Comparison of ENCODE assay signal across 9 cellular contexts in the genomic region with DNA sequence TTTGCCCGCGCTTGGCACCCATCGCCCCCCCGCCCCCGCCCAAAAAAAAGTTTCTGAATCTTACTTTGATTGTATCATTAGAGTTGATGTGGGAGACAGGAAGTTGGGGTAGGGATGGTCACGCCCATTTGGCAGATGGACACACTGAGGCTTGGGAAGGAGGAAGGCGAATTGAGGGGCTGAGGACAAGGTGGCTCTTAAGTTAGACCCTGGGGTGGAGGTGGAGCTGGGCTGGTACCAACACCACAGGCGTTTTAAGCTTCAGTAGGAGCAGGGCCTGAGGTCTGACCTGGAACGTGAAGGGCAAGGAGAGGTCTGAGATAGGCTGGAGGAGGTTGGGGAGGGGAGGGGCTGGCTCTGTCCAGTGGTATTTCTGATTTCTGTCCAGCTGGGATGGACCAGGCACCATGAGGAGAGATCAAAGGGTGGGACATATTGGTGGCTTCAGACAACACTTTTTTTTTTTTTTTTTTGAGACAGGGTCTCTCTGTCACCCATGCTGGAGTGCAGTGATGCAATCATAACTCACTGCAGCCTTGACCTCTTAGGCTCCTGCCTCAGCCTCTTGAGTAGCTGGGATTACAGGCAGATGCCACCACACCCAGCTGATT. TPM values are rescaled to one million over a fixed set of nuclear protein-coding genes. Genes with fewer than 3 reads are reported as not detected.
DNase-seq lines count a peak whose midpoint lies in the region; ATAC-seq, FAIRE-seq and TF ChIP-seq lines count a peak whose summit lies in the region.
"Had no signal": no experiment of that assay in that cellular context is flagged by ENCODE, and none has a peak within 500 bp of the region (broad histone marks: within the 10 kb centered on the region; RNA-seq: fewer than 3 reads in every experiment).

No MANE protein-coding gene starts in this region.

- peak overlapping the region; percentile 71 for H3K9ac ChIP-seq in keratinocyte (ENCODE audit: control insufficient read depth, extremely low read depth, insufficient read depth, low read length)

- H3K27ac Mint-ChIP-seq in activated naive CD4-positive, alpha-beta T cell treated with anti-CD3 and anti-CD28 coated beads for 36 hours = peak overlapping the region; percentile 13
- H3K27ac Mint-ChIP-seq in activated naive CD4-positive, alpha-beta T cell treated with anti-CD3 and anti-CD28 coated beads, Interleukin-2, amount 50 U/mL, for 72 hours = peak overlapping the region in 1 of 2 donors; percentile 68
- no peak overlapping the region for H3K27ac Mint-ChIP-seq in activated CD4-positive, alpha-beta memory T cell treated with anti-CD3 and anti-CD28 coated beads, Interleukin-2, amount 10 ng/mL, durations not matched to agents 7 days and 5 days

- 25 to 28% methylated on average over 9 of the region's 9 CpGs for WGBS in tibial nerve, 2 donors

- H3K36me3 ChIP-seq in keratinocyte (ENCODE audit: control insufficient read depth in 2 of 2, extremely low read depth in 1 of 2, insufficient read depth in 2 of 2, low read length in 2 of 2) (peaks cover 0 to 4% of the 10 kb centered on the region in 2 experiments), tibial nerve (no peaks in the 10 kb centered on the region)

- H3K9me1 ChIP-seq in keratinocyte (ENCODE audit: control insufficient read depth, extremely low read depth, insufficient read depth, low read length) = no peaks in the 10 kb centered on the region

- H2AFZ ChIP-seq in keratinocyte (ENCODE audit: control insufficient read depth, low read length) = peak overlapping the region; percentile 67

- no peak for DNase-seq in activated naive CD4-positive, alpha-beta T cell treated with anti-CD3 and anti-CD28 coated beads for 36 hours
- DNase-seq in activated naive CD4-positive, alpha-beta T cell treated with anti-CD3 and anti-CD28 coated beads, Interleukin-2, amount 50 U/mL, for 72 hours (ENCODE audit: low spot score in 2 of 2) = no peak
- no peak for DNase-seq in activated CD4-positive, alpha-beta memory T cell treated with anti-CD3 and anti-CD28 coated beads, Interleukin-2, amount 10 ng/mL, durations not matched to agents 7 days and 5 days
- no peak for DNase-seq in keratinocyte (ENCODE audit: low read depth, low spot score)
- DNase-seq in tibial nerve (ENCODE audit: low spot score in 2 of 2) = no peak
- DNase-seq in globus pallidus (ENCODE audit: low spot score) = no peak
- no peak for DNase-seq in EL
- DNase-seq: HCEC 1CT had no signal

- H3K27me3 Mint-ChIP-seq in activated naive CD4-positive, alpha-beta T cell treated with anti-CD3 and anti-CD28 coated beads for 36 hours (ENCODE audit: low read depth) = no peaks in the 10 kb centered on the region
- H3K27me3 Mint-ChIP-seq in activated CD4-positive, alpha-beta memory T cell treated with anti-CD3 and anti-CD28 coated beads, Interleukin-2, amount 10 ng/mL, durations not matched to agents 7 days and 5 days = no peaks in the 10 kb centered on the region

- intact Hi-C loops in activated naive CD4-positive, alpha-beta T cell treated with anti-CD3 and anti-CD28 coated beads for 36 hours (cut with micrococcal nuclease) = no loop called here

- no peaks in the 10 kb centered on the region for H3K9me3 Mint-ChIP-seq in activated naive CD4-positive, alpha-beta T cell treated with anti-CD3 and anti-CD28 coated beads for 36 hours
- H3K9me3 Mint-ChIP-seq in activated naive CD4-positive, alpha-beta T cell treated with anti-CD3 and anti-CD28 coated beads, Interleukin-2, amount 50 U/mL, for 72 hours = no peaks in the 10 kb centered on the region
- no peaks in the 10 kb centered on the region for H3K9me3 Mint-ChIP-seq in activated CD4-positive, alpha-beta memory T cell treated with anti-CD3 and anti-CD28 coated beads, Interleukin-2, amount 10 ng/mL, durations not matched to agents 7 days and 5 days

- no peaks in the 10 kb centered on the region for H3K36me3 Mint-ChIP-seq in activated naive CD4-positive, alpha-beta T cell treated with anti-CD3 and anti-CD28 coated beads for 36 hours (ENCODE audit: low read depth)
- no peaks in the 10 kb centered on the region for H3K36me3 Mint-ChIP-seq in activated naive CD4-positive, alpha-beta T cell treated with anti-CD3 and anti-CD28 coated beads, Interleukin-2, amount 50 U/mL, for 72 hours
- H3K36me3 Mint-ChIP-seq in activated CD4-positive, alpha-beta memory T cell treated with anti-CD3 and anti-CD28 coated beads, Interleukin-2, amount 10 ng/mL, durations not matched to agents 7 days and 5 days (ENCODE audit: low read depth) = no peaks in the 10 kb centered on the region

- H3K4me2 ChIP-seq in keratinocyte (ENCODE audit: control insufficient read depth, extremely low read depth, insufficient read depth, low read depth, low read length) = peak overlapping the region; percentile 76

- CTCF ChIA-PET in activated naive CD4-positive, alpha-beta T cell treated with anti-CD3 and anti-CD28 coated beads for 36 hours (lab: Charles Lee) = interaction anchor here (0.6 to 32.9 kb wide), 6 partner anchors 18 to 437 kb away, joined by 3 to 992 read pairs (median 4); a partner anchor contains a TSS
- CTCF ChIA-PET in activated CD4-positive, alpha-beta memory T cell treated with anti-CD3 and anti-CD28 coated beads, Interleukin-2, amount 10 ng/mL, durations not matched to agents 7 days and 5 days (lab: Charles Lee) = interaction anchor here (0.6 to 30.8 kb wide), 9 partner anchors 15 to 167 kb away, joined by 3 to 957 read pairs (median 4); a partner anchor contains a TSS

- no peak for TF ChIP-seq CTCF in keratinocyte (optimal IDR thresholded peaks at IDR 0.05 in 1 of 3, IDR thresholded peaks at IDR 0.05 in 1 of 3, conservative IDR thresholded peaks at IDR 0.05 in 1 of 3; ENCODE audit: extremely low read depth in 1 of 3, insufficient read depth in 2 of 3, low read length in 3 of 3)
- TF ChIP-seq CTCF in tibial nerve (IDR thresholded peaks at IDR 0.05) = no peak

- POLR2A ChIA-PET in activated CD4-positive, alpha-beta memory T cell treated with anti-CD3 and anti-CD28 coated beads, Interleukin-2, amount 10 ng/mL, durations not matched to agents 7 days and 5 days (lab: Charles Lee) = interaction anchor here (0.9 to 28.1 kb wide), 4 partner anchors 8 to 39 kb away, joined by 3 to 1068 read pairs (median 4); a partner anchor contains a TSS

- H3K4me3 Mint-ChIP-seq in activated naive CD4-positive, alpha-beta T cell treated with anti-CD3 and anti-CD28 coated beads for 36 hours = peak overlapping the region; percentile 55
- H3K4me3 Mint-ChIP-seq in activated CD4-positive, alpha-beta memory T cell treated with anti-CD3 and anti-CD28 coated beads, Interleukin-2, amount 10 ng/mL, durations not matched to agents 7 days and 5 days = peak overlapping the region; percentile 61

- TF ChIP-seq EP300 in tibial nerve (IDR thresholded peaks at IDR 0.05) = no peak

- H3K4me1 Mint-ChIP-seq in activated naive CD4-positive, alpha-beta T cell treated with anti-CD3 and anti-CD28 coated beads for 36 hours (ENCODE audit: low read depth) = peaks cover 38% of the 10 kb centered on the region
- peaks cover 38% of the 10 kb centered on the region for H3K4me1 Mint-ChIP-seq in activated CD4-positive, alpha-beta memory T cell treated with anti-CD3 and anti-CD28 coated beads, Interleukin-2, amount 10 ng/mL, durations not matched to agents 7 days and 5 days

- no peak for FAIRE-seq in keratinocyte (lab: Jason Lieb, UNC)

- H3K9me3 ChIP-seq in keratinocyte (ENCODE audit: control insufficient read depth, low read depth, low read length) (no peaks in the 10 kb centered on the region), tibial nerve (no peaks in the 10 kb centered on the region)

- peaks cover 53% of the 10 kb centered on the region for H3K4me1 ChIP-seq in keratinocyte (ENCODE audit: control insufficient read depth, extremely low read depth, insufficient read depth, low read length)
- H3K4me1 ChIP-seq in tibial nerve = peaks cover 0 to 37% (median 14%) of the 10 kb centered on the region in 4 donors

- H3K4me3 ChIP-seq in keratinocyte (ENCODE audit: control insufficient read depth in 2 of 3, extremely low read depth in 1 of 3, insufficient read depth in 2 of 3, low read depth in 1 of 3, low read length in 3 of 3) = peak overlapping the region; percentile 55 to 85 (median 58)
- peak overlapping the region in 3 of 4 donors; percentile 26 to 54 (median 48) for H3K4me3 ChIP-seq in tibial nerve

- dilution Hi-C loops in keratinocyte (cut with MboI; ENCODE audit: extremely low pct_ligation_motif_present, low sequenced_read_pairs) = no loop called here

- no peaks in the 10 kb centered on the region for H4K20me1 ChIP-seq in keratinocyte (ENCODE audit: control insufficient read depth, extremely low read depth, insufficient read depth, low read length)

- H3K27me3 ChIP-seq in keratinocyte (ENCODE audit: control insufficient read depth, extremely low read depth, insufficient read depth, low read length) (no peaks in the 10 kb centered on the region), tibial nerve (no peaks in the 10 kb centered on the region)

- H3K27ac ChIP-seq in keratinocyte (ENCODE audit: control insufficient read depth, insufficient read depth, low read length) = peak overlapping the region; percentile 68
- peak overlapping the region in 2 of 4 donors; percentile 55 to 84 for H3K27ac ChIP-seq in tibial nerve

- peaks cover 13% of the 10 kb centered on the region for H3K79me2 ChIP-seq in keratinocyte (ENCODE audit: control insufficient read depth, insufficient read depth, low read length)

- TF ChIP-seq POLR2A in tibial nerve (IDR thresholded peaks at IDR 0.05) = no peak

- no peak for ATAC-seq in activated naive CD4-positive, alpha-beta T cell treated with anti-CD3 and anti-CD28 coated beads, Interleukin-2, amount 50 U/mL, for 72 hours
- no peak for ATAC-seq in GM21737 (IDR thresholded peaks at IDR 0.05; ENCODE audit: unreplicated experiment)

RNA-seq across cellular contexts. Expression of a gene that starts 0.8 kb away (rescaled TPM):
- under 1 TPM; 0.32 to 0.41 TPM for total RNA-seq in activated naive CD4-positive, alpha-beta T cell treated with anti-CD3 and anti-CD28 coated beads for 36 hours
- under 1 TPM; 0.61 to 0.76 TPM for total RNA-seq in activated naive CD4-positive, alpha-beta T cell treated with anti-CD3 and anti-CD28 coated beads, Interleukin-2, amount 50 U/mL, for 72 hours
- under 1 TPM; 0.65 to 0.70 TPM for total RNA-seq in activated CD4-positive, alpha-beta memory T cell treated with anti-CD3 and anti-CD28 coated beads, Interleukin-2, amount 10 ng/mL, durations not matched to agents 7 days and 5 days
- 2.2 to 4.0 TPM (median 2.5 TPM) in 3 replicates for polyA plus RNA-seq in keratinocyte
- 2.5 TPM for polyA plus RNA-seq in keratinocyte (2011; ENCODE audit: low read depth)
- 1.4 and 3.5 TPM in 2 replicates for polyA plus RNA-seq in keratinocyte (2011; cell fraction: cytosol; rRNA removed)
- polyA plus RNA-seq in keratinocyte (2011; cell fraction: nucleus; rRNA removed) = 9.9 and 12.9 TPM in 2 replicates
- polyA plus RNA-seq in keratinocyte (2012; ENCODE audit: low replicate concordance) = 6.3 and 7.4 TPM in 2 replicates
- polyA minus RNA-seq in keratinocyte = 3.6 to 9.7 TPM (median 5.5 TPM) in 3 replicates
- polyA minus RNA-seq in keratinocyte (2011; cell fraction: cytosol; rRNA and poly(A)+ RNA removed) = 4.6 TPM
- polyA minus RNA-seq in keratinocyte (2011; cell fraction: nucleus; rRNA and poly(A)+ RNA removed) = 11.5 and 16.9 TPM in 2 replicates
- total RNA-seq in tibial nerve = under 1 TPM in 3 of 4 donors, not detected in 1; under 0.01 to 0.30 (median 0.21) TPM

RNA-seq across cellular contexts. Expression of a gene that starts 33.2 kb away (rescaled TPM):
- 100 to 1,000 TPM; 124 to 132 TPM for total RNA-seq in activated naive CD4-positive, alpha-beta T cell treated with anti-CD3 and anti-CD28 coated beads for 36 hours
- total RNA-seq in activated naive CD4-positive, alpha-beta T cell treated with anti-CD3 and anti-CD28 coated beads, Interleukin-2, amount 50 U/mL, for 72 hours = 100 to 1,000 TPM in 1 of 2 donors, 10 to 100 TPM in 1; 93.1 to 123 TPM
- 100 to 1,000 TPM; 138 to 146 TPM for total RNA-seq in activated CD4-positive, alpha-beta memory T cell treated with anti-CD3 and anti-CD28 coated beads, Interleukin-2, amount 10 ng/mL, durations not matched to agents 7 days and 5 days
- 73.9 to 192 TPM (median 75.6 TPM) in 3 replicates for polyA plus RNA-seq in keratinocyte
- 89.7 TPM for polyA plus RNA-seq in keratinocyte (2011; ENCODE audit: low read depth)
- 69.4 and 117 TPM in 2 replicates for polyA plus RNA-seq in keratinocyte (2011; cell fraction: cytosol; rRNA removed)
- polyA plus RNA-seq in keratinocyte (2011; cell fraction: nucleus; rRNA removed) = 139 and 148 TPM in 2 replicates
- 50.2 and 134 TPM in 2 replicates for polyA plus RNA-seq in keratinocyte (2012; ENCODE audit: low replicate concordance)
- 107 to 412 TPM (median 144 TPM) in 3 replicates for polyA minus RNA-seq in keratinocyte
- polyA minus RNA-seq in keratinocyte (2011; cell fraction: cytosol; rRNA and poly(A)+ RNA removed) = 120 TPM
- polyA minus RNA-seq in keratinocyte (2011; cell fraction: nucleus; rRNA and poly(A)+ RNA removed) = 91.0 and 135 TPM in 2 replicates
- 10 to 100 TPM; 35.2 to 93.9 (median 42.6) TPM for total RNA-seq in tibial nerve

RNA-seq across cellular contexts. Expression of a gene that starts 34.9 kb away (rescaled TPM):
- total RNA-seq in activated naive CD4-positive, alpha-beta T cell treated with anti-CD3 and anti-CD28 coated beads for 36 hours = 10 to 100 TPM; 23.9 TPM
- 10 to 100 TPM in 1 of 2 donors, 1 to 10 TPM in 1; 9.7 to 35.1 TPM for total RNA-seq in activated naive CD4-positive, alpha-beta T cell treated with anti-CD3 and anti-CD28 coated beads, Interleukin-2, amount 50 U/mL, for 72 hours
- total RNA-seq in activated CD4-positive, alpha-beta memory T cell treated with anti-CD3 and anti-CD28 coated beads, Interleukin-2, amount 10 ng/mL, durations not matched to agents 7 days and 5 days = 10 to 100 TPM; 32.5 to 33.4 TPM
- 14.2 to 19.1 TPM (median 18.2 TPM) in 3 replicates for polyA plus RNA-seq in keratinocyte
- polyA plus RNA-seq in keratinocyte (2011; ENCODE audit: low read depth) = 4.6 TPM
- 10.7 and 17.7 TPM in 2 replicates for polyA plus RNA-seq in keratinocyte (2011; cell fraction: cytosol; rRNA removed)
- polyA plus RNA-seq in keratinocyte (2011; cell fraction: nucleus; rRNA removed) = 39.7 and 52.7 TPM in 2 replicates
- polyA plus RNA-seq in keratinocyte (2012; ENCODE audit: low replicate concordance) = 19.6 and 27.4 TPM in 2 replicates
- polyA minus RNA-seq in keratinocyte = 12.3 to 50.8 TPM (median 16.1 TPM) in 3 replicates
- 35.9 TPM for polyA minus RNA-seq in keratinocyte (2011; cell fraction: cytosol; rRNA and poly(A)+ RNA removed)
- 25.9 and 29.3 TPM in 2 replicates for polyA minus RNA-seq in keratinocyte (2011; cell fraction: nucleus; rRNA and poly(A)+ RNA removed)
- 10 to 100 TPM; 15.3 to 30.9 (median 19.7) TPM for total RNA-seq in tibial nerve

RNA-seq across cellular contexts. Expression of a gene that starts 42.2 kb away (rescaled TPM):
- total RNA-seq in activated naive CD4-positive, alpha-beta T cell treated with anti-CD3 and anti-CD28 coated beads for 36 hours = 10 to 100 TPM; 69.5 to 73.9 TPM
- total RNA-seq in activated naive CD4-positive, alpha-beta T cell treated with anti-CD3 and anti-CD28 coated beads, Interleukin-2, amount 50 U/mL, for 72 hours = 10 to 100 TPM; 67.7 to 83.2 TPM
- 10 to 100 TPM; 95.6 to 98.0 TPM for total RNA-seq in activated CD4-positive, alpha-beta memory T cell treated with anti-CD3 and anti-CD28 coated beads, Interleukin-2, amount 10 ng/mL, durations not matched to agents 7 days and 5 days
- polyA plus RNA-seq in keratinocyte = 6.7 to 12.5 TPM (median 10.7 TPM) in 3 replicates
- polyA plus RNA-seq in keratinocyte (2011; ENCODE audit: low read depth) = 5.4 TPM
- polyA plus RNA-seq in keratinocyte (2011; cell fraction: cytosol; rRNA removed) = 6.6 and 14.4 TPM in 2 replicates
- polyA plus RNA-seq in keratinocyte (2011; cell fraction: nucleus; rRNA removed) = 13.5 and 16.6 TPM in 2 replicates
- polyA plus RNA-seq in keratinocyte (2012; ENCODE audit: low replicate concordance) = 4.8 and 10.3 TPM in 2 replicates
- polyA minus RNA-seq in keratinocyte = 11.5 to 31.8 TPM (median 19.6 TPM) in 3 replicates
- polyA minus RNA-seq in keratinocyte (2011; cell fraction: cytosol; rRNA and poly(A)+ RNA removed) = 19.4 TPM
- 3.7 and 10.6 TPM in 2 replicates for polyA minus RNA-seq in keratinocyte (2011; cell fraction: nucleus; rRNA and poly(A)+ RNA removed)
- total RNA-seq in tibial nerve = 10 to 100 TPM; 10.6 to 22.2 (median 13.5) TPM
